ENCODE assay signal across 8 cellular contexts in the genomic region with DNA sequence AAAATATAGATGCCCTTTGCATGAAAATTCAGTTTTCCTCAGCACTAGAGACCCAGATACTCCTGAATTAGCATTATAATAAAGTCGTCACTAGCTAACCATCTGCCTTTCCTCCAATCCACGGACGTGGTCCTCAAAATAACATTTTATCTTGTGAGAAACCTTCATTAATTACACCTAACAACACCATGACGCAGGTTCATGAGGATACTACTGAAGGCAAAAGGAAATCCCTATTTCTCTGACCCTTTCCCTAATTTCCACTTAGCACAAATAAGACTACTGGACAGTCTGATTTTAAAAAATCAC. TPM values are rescaled to one million over a fixed set of nuclear protein-coding genes. Genes with fewer than 3 reads are reported as not detected.
A peak's percentile ranks its signal among the peaks of the same experiment; 100 is the strongest.
DNase-seq lines count a peak whose midpoint lies in the region; ATAC-seq, FAIRE-seq and TF ChIP-seq lines count a peak whose summit lies in the region.

No MANE protein-coding gene starts in this region.

- H3K9me3 ChIP-seq in astrocyte (ENCODE audit: insufficient read depth, low read depth, low read length) (no peaks in the 10 kb centered on the region), right lobe of liver (no peaks in the 10 kb centered on the region), thymus (ENCODE audit: control insufficient read depth) (no peaks in the 10 kb centered on the region)

- 33% methylated on average over 4 of the region's 4 CpGs for WGBS in right lobe of liver (ENCODE audit: insufficient coverage, low coverage, low lambda C conversion rate, missing lambda C conversion rate)
- 84% methylated on average over 4 of the region's 4 CpGs for WGBS in thymus

- H3K36me3 Mint-ChIP-seq in activated CD4-positive, alpha-beta T cell treated with anti-CD3 and anti-CD28 coated beads, Interleukin-2, amount 10 ng/mL, durations not matched to agents 24 days and 14 days (ENCODE audit: low read depth), result peaks cover 32% of the 10 kb centered on the region
- no peaks in the 10 kb centered on the region for H3K36me3 Mint-ChIP-seq in astrocyte (ENCODE audit: low read depth, unreplicated experiment)

- no peak for DNase-seq in activated CD4-positive, alpha-beta T cell treated with anti-CD3 and anti-CD28 coated beads, Interleukin-2, amount 10 ng/mL, durations not matched to agents 24 days and 14 days
- DNase-seq in activated CD4-positive, alpha-beta T cell treated with anti-CD3 and anti-CD28 coated beads, Interleukin-2, amount 50 U/mL, for 48 hours, result no peak
- DNase-seq in astrocyte (ENCODE audit: low read depth) (peak; percentile 1), right lobe of liver (no peak), GM13976 (ENCODE audit: low spot score) (no peak), NCI-H128 (lab: John Stamatoyannopoulos, UW; ENCODE audit: unreplicated experiment) (no peak)
- DNase-seq in activated CD4-positive, alpha-beta T cell treated with anti-CD3 and anti-CD28 coated beads, Interleukin-2, amount 50 U/mL, for 4 hours, result no peak

- peaks cover 55% of the 10 kb centered on the region for H3K79me2 ChIP-seq in astrocyte (ENCODE audit: insufficient read depth, low read length)

- no peak for TF ChIP-seq POLR2A in right lobe of liver (IDR thresholded peaks at IDR 0.05)

- H3K4me1 ChIP-seq in astrocyte (ENCODE audit: insufficient read depth, low read length) (peaks cover 14% of the 10 kb centered on the region), right lobe of liver (peaks cover 0 to 36% (median 5%) of the 10 kb centered on the region in 4 donors), thymus (ENCODE audit: control insufficient read depth, insufficient read depth, low read length) (peaks cover 10% of the 10 kb centered on the region)

- in situ Hi-C loops in GM13976 (cut with MboI; ENCODE audit: low sequenced_read_pairs, unreplicated experiment), result no loop called here

- peak overlapping the region; percentile 99 for H3K9ac ChIP-seq in astrocyte (ENCODE audit: low read length)

- H3K4me1 Mint-ChIP-seq in activated CD4-positive, alpha-beta T cell treated with anti-CD3 and anti-CD28 coated beads, Interleukin-2, amount 10 ng/mL, durations not matched to agents 24 days and 14 days, result peaks cover 39% of the 10 kb centered on the region
- peaks cover 24% of the 10 kb centered on the region for H3K4me1 Mint-ChIP-seq in astrocyte (ENCODE audit: low read depth, unreplicated experiment)

- no peaks in the 10 kb centered on the region for H3K9me3 Mint-ChIP-seq in activated CD4-positive, alpha-beta T cell treated with anti-CD3 and anti-CD28 coated beads, Interleukin-2, amount 10 ng/mL, durations not matched to agents 24 days and 14 days
- no peaks in the 10 kb centered on the region for H3K9me3 Mint-ChIP-seq in astrocyte (ENCODE audit: unreplicated experiment)

- peak overlapping the region; percentile 93 for H2AFZ ChIP-seq in astrocyte (ENCODE audit: low read depth, low read length)

- no peak for ATAC-seq in right lobe of liver

- no peaks in the 10 kb centered on the region for H3K27me3 Mint-ChIP-seq in activated CD4-positive, alpha-beta T cell treated with anti-CD3 and anti-CD28 coated beads, Interleukin-2, amount 10 ng/mL, durations not matched to agents 24 days and 14 days
- no peaks in the 10 kb centered on the region for H3K27me3 Mint-ChIP-seq in astrocyte (ENCODE audit: low read depth, unreplicated experiment)

- H4K20me1 ChIP-seq in astrocyte (ENCODE audit: insufficient read depth, low read length), result peaks cover 32% of the 10 kb centered on the region

- peak overlapping the region; percentile 98 for H3K4me3 ChIP-seq in astrocyte (ENCODE audit: insufficient read depth, low read depth, low read length)
- H3K4me3 ChIP-seq in right lobe of liver, result peak overlapping the region; percentile 66 to 82 (median 79)
- peak overlapping the region; percentile 99 for H3K4me3 ChIP-seq in thymus (ENCODE audit: low read length)

- H3K27me3 ChIP-seq in astrocyte (ENCODE audit: insufficient read depth, low read length) (no peaks in the 10 kb centered on the region), right lobe of liver (no peaks in the 10 kb centered on the region), thymus (ENCODE audit: control insufficient read depth, insufficient read depth) (no peaks in the 10 kb centered on the region)

- H3K36me3 ChIP-seq in astrocyte (ENCODE audit: insufficient read depth, low read length) (peaks cover 4% of the 10 kb centered on the region), right lobe of liver (no peaks in the 10 kb centered on the region), thymus (ENCODE audit: control insufficient read depth, insufficient read depth) (no peaks in the 10 kb centered on the region)

- peak overlapping the region; percentile 98 for H3K27ac Mint-ChIP-seq in activated CD4-positive, alpha-beta T cell treated with anti-CD3 and anti-CD28 coated beads, Interleukin-2, amount 10 ng/mL, durations not matched to agents 24 days and 14 days
- H3K27ac Mint-ChIP-seq in astrocyte (ENCODE audit: unreplicated experiment), result peak overlapping the region; percentile 99

- intact Hi-C loops in activated CD4-positive, alpha-beta T cell treated with anti-CD3 and anti-CD28 coated beads, Interleukin-2, amount 10 ng/mL, durations not matched to agents 24 days and 14 days (cut with micrococcal nuclease), result no loop called here
- intact Hi-C loops in right lobe of liver (cut with DNase I), result no loop called here

- H3K27ac ChIP-seq in astrocyte (ENCODE audit: low read depth, low read length) (peak overlapping the region; percentile 98), right lobe of liver (peak overlapping the region; percentile 93 to 97 (median 97)), thymus (ENCODE audit: low read depth) (no peak overlapping the region)

- no peak for TF ChIP-seq CTCF in astrocyte (IDR thresholded peaks at IDR 0.05; ENCODE audit: insufficient read depth, low read depth, low read length)
- no peak for TF ChIP-seq CTCF in right lobe of liver (IDR thresholded peaks at IDR 0.05)
- TF ChIP-seq CTCF in GM13976 (IDR thresholded peaks at IDR 0.05; ENCODE audit: borderline replicate concordance, control extremely low read depth, extremely low read depth, insufficient read depth, missing control alignments), result no peak

- H3K4me2 ChIP-seq in astrocyte (ENCODE audit: low read length), result peak overlapping the region; percentile 88

- peak overlapping the region; percentile 89 for H3K4me3 Mint-ChIP-seq in activated CD4-positive, alpha-beta T cell treated with anti-CD3 and anti-CD28 coated beads, Interleukin-2, amount 10 ng/mL, durations not matched to agents 24 days and 14 days
- peak overlapping the region; percentile 97 for H3K4me3 Mint-ChIP-seq in astrocyte (ENCODE audit: unreplicated experiment)

- no peak for FAIRE-seq in astrocyte (lab: Jason Lieb, UNC)

RNA-seq across cellular contexts. Expression of a gene that starts 1.3 kb away (rescaled TPM):
- total RNA-seq in activated CD4-positive, alpha-beta T cell treated with anti-CD3 and anti-CD28 coated beads, Interleukin-2, amount 10 ng/mL, durations not matched to agents 24 days and 14 days, result 109 and 117 TPM in 2 replicates
- total RNA-seq in astrocyte, result 54.3 and 62.2 TPM in 2 replicates
- 10 to 100 TPM; 26.8 to 43.3 (median 33.9) TPM for total RNA-seq in right lobe of liver
- polyA plus RNA-seq in thymus, result 86.9 TPM

RNA-seq across cellular contexts. Expression of a gene that starts 32.4 kb away (rescaled TPM):
- total RNA-seq in activated CD4-positive, alpha-beta T cell treated with anti-CD3 and anti-CD28 coated beads, Interleukin-2, amount 10 ng/mL, durations not matched to agents 24 days and 14 days, result 13.4 and 14.4 TPM in 2 replicates
- total RNA-seq in astrocyte (3.7 and 5.0 TPM in 2 replicates), right lobe of liver (1 to 10 TPM; 5.6 to 8.2 (median 6.7) TPM)
- 16.9 TPM for polyA plus RNA-seq in thymus
